Comparison of ENCODE assay signal across 29 cellular contexts in genomic region chr11:131973017-131973416, GRCh38.
"Had no signal": no experiment of that assay in that cellular context is flagged by ENCODE, and none has a peak within 500 bp of the region (broad histone marks: within the 10 kb centered on the region; RNA-seq: fewer than 3 reads in every experiment).

No MANE protein-coding gene starts in this region.

- ATAC-seq: activated CD4-positive, CD25-positive, alpha-beta regulatory T cell treated with anti-CD3 and anti-CD28 coated beads, Interleukin-2, amount 50 U/mL, for 24 hours; activated CD8-positive, alpha-beta T cell treated with anti-CD3 and anti-CD28 coated beads for 36 hours; activated naive CD4-positive, alpha-beta T cell treated with anti-CD3 and anti-CD28 coated beads, Interleukin-2, amount 50 U/mL, for 72 hours; activated T-cell treated with anti-CD3 and anti-CD28 coated beads, Interleukin-2, amount 50 U/mL, for 4 hours; activated T-helper 17 cell treated with anti-CD3 and anti-CD28 coated beads, Interleukin-2, amount 50 U/mL, for 72 hours; gastroesophageal sphincter; T-helper 17 cell had no signal

- H3K27me3 ChIP-seq: ascending aorta, breast epithelium, colonic mucosa, esophagus squamous epithelium, gastroesophageal sphincter had no signal

- H3K36me3 Mint-ChIP-seq: activated naive CD4-positive, alpha-beta T cell treated with anti-CD3 and anti-CD28 coated beads, Interleukin-2, amount 10 ng/mL, durations not matched to agents 7 days and 5 days; activated naive CD8-positive, alpha-beta T cell treated with anti-CD3 and anti-CD28 coated beads, Interleukin-2, amount 10 ng/mL, durations not matched to agents 7 days and 5 days had no signal

- H3K27me3 Mint-ChIP-seq: activated B cell treated with CpG ODN at 0.5 μM for 24 hours; activated CD8-positive, alpha-beta T cell treated with anti-CD3 and anti-CD28 coated beads for 36 hours; activated naive CD4-positive, alpha-beta T cell treated with anti-CD3 and anti-CD28 coated beads, Interleukin-2, amount 10 ng/mL, durations not matched to agents 7 days and 5 days; activated naive CD8-positive, alpha-beta T cell treated with anti-CD3 and anti-CD28 coated beads, Interleukin-2, amount 10 ng/mL, durations not matched to agents 7 days and 5 days; central memory CD8-positive, alpha-beta T cell had no signal

- DNase-seq: activated B cell treated with CpG ODN at 0.5 μM for 24 hours; activated CD4-positive, alpha-beta T cell treated with anti-CD3 and anti-CD28 coated beads for 48 hours; activated CD4-positive, alpha-beta T cell treated with anti-CD3 and anti-CD28 coated beads, Interleukin-2, amount 50 U/mL, for 1 hour; activated CD4-positive, alpha-beta T cell treated with anti-CD3 and anti-CD28 coated beads, Interleukin-2, amount 50 U/mL, for 48 hours; activated CD8-positive, alpha-beta memory T cell treated with anti-CD3 and anti-CD28 coated beads for 24 hours; activated CD8-positive, alpha-beta T cell treated with anti-CD3 and anti-CD28 coated beads for 36 hours; activated effector memory CD4-positive, alpha-beta T cell treated with anti-CD3 and anti-CD28 coated beads, Interleukin-2, amount 50 U/mL, for 16 hours; activated naive CD4-positive, alpha-beta T cell treated with anti-CD3 and anti-CD28 coated beads, Interleukin-2, amount 10 ng/mL, durations not matched to agents 7 days and 5 days; activated naive CD8-positive, alpha-beta T cell treated with anti-CD3 and anti-CD28 coated beads, Interleukin-2, amount 10 ng/mL, durations not matched to agents 7 days and 5 days; activated T-cell treated with anti-CD3 and anti-CD28 coated beads, Interleukin-2, amount 50 U/mL, for 4 hours; colonic mucosa; effector CD8-positive, alpha-beta T cell; esophagus squamous epithelium; foreskin melanocyte; T-helper 1 cell; T-helper 17 cell; T1000; WERI-Rb-1 had no signal

- H3K4me3 Mint-ChIP-seq: activated B cell treated with CpG ODN at 0.5 μM for 24 hours; activated CD8-positive, alpha-beta T cell treated with anti-CD3 and anti-CD28 coated beads for 36 hours; activated naive CD4-positive, alpha-beta T cell treated with anti-CD3 and anti-CD28 coated beads, Interleukin-2, amount 10 ng/mL, durations not matched to agents 7 days and 5 days; activated naive CD8-positive, alpha-beta T cell treated with anti-CD3 and anti-CD28 coated beads, Interleukin-2, amount 10 ng/mL, durations not matched to agents 7 days and 5 days; activated T-cell treated with anti-CD3 and anti-CD28 coated beads, Interleukin-2, amount 50 U/mL, for 4 hours; activated T-helper 17 cell treated with anti-CD3 and anti-CD28 coated beads, Interleukin-2, amount 50 U/mL, for 72 hours; brain; central memory CD8-positive, alpha-beta T cell; T-helper 17 cell; T-helper 2 cell treated with Interferon-gamma antibody and Interleukin-4, amounts not matched to agents 5 μg/mL and 100 μg/mL, for 36 hours had no signal

- H3K9me3 Mint-ChIP-seq: activated naive CD4-positive, alpha-beta T cell treated with anti-CD3 and anti-CD28 coated beads, Interleukin-2, amount 10 ng/mL, durations not matched to agents 7 days and 5 days; activated naive CD8-positive, alpha-beta T cell treated with anti-CD3 and anti-CD28 coated beads, Interleukin-2, amount 10 ng/mL, durations not matched to agents 7 days and 5 days; brain had no signal

- H3K4me1 ChIP-seq: ascending aorta, breast epithelium, colonic mucosa, esophagus squamous epithelium, gastroesophageal sphincter had no signal

- H3K27ac ChIP-seq: ascending aorta, breast epithelium, cardiac muscle cell, colonic mucosa, epithelial cell of prostate, esophagus squamous epithelium, gastroesophageal sphincter, WERI-Rb-1 had no signal

- H3K36me3 ChIP-seq: ascending aorta, breast epithelium, cardiac muscle cell, colonic mucosa, esophagus squamous epithelium, gastroesophageal sphincter, WERI-Rb-1 had no signal

- H3K27ac Mint-ChIP-seq: activated B cell treated with CpG ODN at 0.5 μM for 24 hours; activated CD8-positive, alpha-beta T cell treated with anti-CD3 and anti-CD28 coated beads for 36 hours; activated naive CD4-positive, alpha-beta T cell treated with anti-CD3 and anti-CD28 coated beads, Interleukin-2, amount 10 ng/mL, durations not matched to agents 7 days and 5 days; activated naive CD4-positive, alpha-beta T cell treated with anti-CD3 and anti-CD28 coated beads, Interleukin-2, amount 50 U/mL, for 72 hours; activated naive CD8-positive, alpha-beta T cell treated with anti-CD3 and anti-CD28 coated beads, Interleukin-2, amount 10 ng/mL, durations not matched to agents 7 days and 5 days; activated T-helper 17 cell treated with anti-CD3 and anti-CD28 coated beads, Interleukin-2, amount 50 U/mL, for 72 hours; brain; T-helper 17 cell; T-helper 2 cell treated with Interferon-gamma antibody and Interleukin-4, amounts not matched to agents 5 μg/mL and 100 μg/mL, for 36 hours had no signal

- H3K9me3 ChIP-seq: ascending aorta, breast epithelium, colonic mucosa, esophagus squamous epithelium, gastroesophageal sphincter had no signal

- H3K4me3 ChIP-seq: ascending aorta, breast epithelium, cardiac muscle cell, colonic mucosa, esophagus squamous epithelium, gastroesophageal sphincter had no signal

- H3K4me1 Mint-ChIP-seq: activated B cell treated with CpG ODN at 0.5 μM for 24 hours; activated naive CD4-positive, alpha-beta T cell treated with anti-CD3 and anti-CD28 coated beads, Interleukin-2, amount 10 ng/mL, durations not matched to agents 7 days and 5 days; activated naive CD8-positive, alpha-beta T cell treated with anti-CD3 and anti-CD28 coated beads, Interleukin-2, amount 10 ng/mL, durations not matched to agents 7 days and 5 days; activated T-helper 17 cell treated with anti-CD3 and anti-CD28 coated beads, Interleukin-2, amount 50 U/mL, for 72 hours; central memory CD8-positive, alpha-beta T cell had no signal
